9 cellular contexts compared by ENCODE assay signal in genomic region chr2:96147593-96148201, GRCh38. TPM values are rescaled to one million over a fixed set of nuclear protein-coding genes. Genes with fewer than 3 reads are reported as not detected.
A peak's percentile ranks its signal among the peaks of the same experiment; 100 is the strongest.
DNase-seq lines count a peak whose midpoint lies in the region; ATAC-seq, FAIRE-seq and TF ChIP-seq lines count a peak whose summit lies in the region.
"Had no signal": no experiment of that assay in that cellular context is flagged by ENCODE, and none has a peak within 500 bp of the region (broad histone marks: within the 10 kb centered on the region; RNA-seq: fewer than 3 reads in every experiment).

No MANE protein-coding gene starts in this region.

- DNase-seq in GM18507 (ENCODE audit: extremely low spot score, insufficient read length, low read depth) (no peak), memory B cell (ENCODE audit: low spot score in 2 of 2) (no peak), NCI-H774 (lab: John Stamatoyannopoulos, UW) (no peak), amniotic stem cell (lab: John Stamatoyannopoulos, UW) (no peak), OCI-M2 (lab: John Stamatoyannopoulos, UW; ENCODE audit: unreplicated experiment) (no peak), NCI-H1436 treated with DMSO at 0.1 percent for 48 hours (lab: John Stamatoyannopoulos, UW) (no peak)
- DNase-seq in activated CD8-positive, alpha-beta T cell treated with anti-CD3 and anti-CD28 coated beads for 36 hours = peak; percentile 68

- no peaks in the 10 kb centered on the region for H3K27me3 Mint-ChIP-seq in activated CD8-positive, alpha-beta T cell treated with anti-CD3 and anti-CD28 coated beads for 36 hours
- no peaks in the 10 kb centered on the region for H3K27me3 Mint-ChIP-seq in memory B cell

- peaks cover 20% of the 10 kb centered on the region for H3K36me3 Mint-ChIP-seq in activated CD8-positive, alpha-beta T cell treated with anti-CD3 and anti-CD28 coated beads for 36 hours (ENCODE audit: low read depth)
- no peaks in the 10 kb centered on the region for H3K36me3 Mint-ChIP-seq in memory B cell

- no peaks in the 10 kb centered on the region for H3K9me3 Mint-ChIP-seq in activated CD8-positive, alpha-beta T cell treated with anti-CD3 and anti-CD28 coated beads for 36 hours
- H3K9me3 Mint-ChIP-seq in memory B cell = no peaks in the 10 kb centered on the region

- peaks cover 59% of the 10 kb centered on the region for H3K4me1 Mint-ChIP-seq in activated CD8-positive, alpha-beta T cell treated with anti-CD3 and anti-CD28 coated beads for 36 hours (ENCODE audit: low read depth)
- H3K4me1 Mint-ChIP-seq in memory B cell = peaks cover 45% of the 10 kb centered on the region

- POLR2A ChIA-PET in activated CD8-positive, alpha-beta T cell treated with anti-CD3 and anti-CD28 coated beads for 36 hours (lab: Charles Lee) = interaction anchor here (0.7 to 14.8 kb wide), 4 partner anchors 9 to 361 kb away, joined by 3 to 690 read pairs (median 6); partner anchors contain the start of gene ASTL

- peak overlapping the region; percentile 98 for H3K4me3 Mint-ChIP-seq in activated CD8-positive, alpha-beta T cell treated with anti-CD3 and anti-CD28 coated beads for 36 hours
- peak overlapping the region; percentile 34 for H3K4me3 Mint-ChIP-seq in memory B cell

- H3K27ac ChIP-seq in 22Rv1 = peak overlapping the region; percentile 83
- H3K27ac ChIP-seq: colonic mucosa had no signal

- peak overlapping the region; percentile 98 for H3K27ac Mint-ChIP-seq in activated CD8-positive, alpha-beta T cell treated with anti-CD3 and anti-CD28 coated beads for 36 hours
- H3K27ac Mint-ChIP-seq in memory B cell = peak overlapping the region; percentile 98

- TF ChIP-seq CTCF in 22Rv1 (IDR thresholded peaks at IDR 0.05) = no peak
- TF ChIP-seq CTCF in activated CD8-positive, alpha-beta T cell treated with anti-CD3 and anti-CD28 coated beads for 36 hours (IDR thresholded peaks at IDR 0.05) = no peak

- ATAC-seq in activated CD8-positive, alpha-beta T cell treated with anti-CD3 and anti-CD28 coated beads for 36 hours = no peak
- no peak for ATAC-seq in memory B cell (ENCODE audit: low read depth)

- peak; percentile 53 for FAIRE-seq in GM18507 (lab: Jason Lieb, UNC)

- intact Hi-C loops in activated CD8-positive, alpha-beta T cell treated with anti-CD3 and anti-CD28 coated beads for 36 hours (cut with micrococcal nuclease) = loop anchor here (2.0 to 10.0 kb wide), 3 partner anchors 17 to 387 kb away; partner anchors contain the start of genes ARID5A and ITPRIPL1

- CTCF ChIA-PET in activated CD8-positive, alpha-beta T cell treated with anti-CD3 and anti-CD28 coated beads for 36 hours (lab: Charles Lee) = interaction anchor here (0.9 to 14.1 kb wide), 7 partner anchors 8 to 27 kb away, joined by 3 to 540 read pairs (median 4); no protein-coding TSS in a partner anchor

RNA-seq across cellular contexts. Expression of gene DUSP2, which starts 2.5 kb away (rescaled TPM):
- total RNA-seq in activated CD8-positive, alpha-beta T cell treated with anti-CD3 and anti-CD28 coated beads for 36 hours = 100 to 1,000 TPM; 311 to 313 TPM

RNA-seq across cellular contexts. Expression of gene ASTL, which starts 9.4 kb away (rescaled TPM):
- total RNA-seq in activated CD8-positive, alpha-beta T cell treated with anti-CD3 and anti-CD28 coated beads for 36 hours = 1 to 10 TPM; 1.8 to 2.7 TPM

RNA-seq across cellular contexts. Expression of gene ADRA2B, which starts 31.3 kb away (rescaled TPM):
- under 1 TPM; 0.29 to 0.34 TPM for total RNA-seq in activated CD8-positive, alpha-beta T cell treated with anti-CD3 and anti-CD28 coated beads for 36 hours
